In the genomic region with DNA sequence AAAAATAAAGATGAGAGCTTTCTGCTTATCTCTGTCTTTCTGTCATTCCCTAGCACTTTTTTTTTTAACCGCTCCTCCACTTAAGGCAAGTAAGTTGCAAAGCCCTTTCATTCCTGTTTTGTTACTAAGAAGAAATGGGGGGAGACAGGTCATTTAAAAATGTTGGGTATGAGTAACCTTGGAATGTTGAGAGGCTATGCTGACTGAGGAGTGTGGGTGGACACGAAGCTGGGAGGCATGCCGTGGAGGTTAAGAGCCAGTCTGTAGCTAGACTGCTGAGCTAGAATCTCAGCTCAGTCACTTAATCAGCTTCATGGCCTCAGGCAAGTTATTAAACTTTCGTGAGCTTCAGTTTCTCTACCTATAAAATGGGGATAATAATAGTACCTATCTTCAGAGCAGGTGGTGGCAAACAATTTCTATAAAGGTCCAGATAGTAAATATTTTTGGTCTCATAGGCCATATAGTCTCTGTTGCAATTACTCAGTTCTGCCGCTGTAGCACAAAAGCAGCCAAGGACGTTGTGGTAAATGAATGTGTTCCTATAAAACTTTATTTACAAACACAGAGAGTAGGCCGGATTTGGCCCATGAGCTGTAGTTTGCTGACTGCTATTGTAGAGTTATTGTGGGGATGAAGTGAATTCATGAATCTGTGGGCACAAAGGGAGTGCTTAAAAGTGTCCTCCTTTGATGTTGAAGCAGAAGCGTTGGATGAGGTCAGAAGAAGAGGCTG, we compare ENCODE assay signal across 1 cellular context.
TF ChIP-seq lines count a peak whose summit lies in the region.

No MANE protein-coding gene starts in this region.

TF ChIP-seq in WTC11, 78 proteins besides CTCF, POLR2A, EP300 and RAD21 (continued from another document):
- TF ChIP-seq SOX15 (CRISPR knock-in tag; IDR thresholded peaks at IDR 0.05) = no peak
- TF ChIP-seq, protein P1, sequence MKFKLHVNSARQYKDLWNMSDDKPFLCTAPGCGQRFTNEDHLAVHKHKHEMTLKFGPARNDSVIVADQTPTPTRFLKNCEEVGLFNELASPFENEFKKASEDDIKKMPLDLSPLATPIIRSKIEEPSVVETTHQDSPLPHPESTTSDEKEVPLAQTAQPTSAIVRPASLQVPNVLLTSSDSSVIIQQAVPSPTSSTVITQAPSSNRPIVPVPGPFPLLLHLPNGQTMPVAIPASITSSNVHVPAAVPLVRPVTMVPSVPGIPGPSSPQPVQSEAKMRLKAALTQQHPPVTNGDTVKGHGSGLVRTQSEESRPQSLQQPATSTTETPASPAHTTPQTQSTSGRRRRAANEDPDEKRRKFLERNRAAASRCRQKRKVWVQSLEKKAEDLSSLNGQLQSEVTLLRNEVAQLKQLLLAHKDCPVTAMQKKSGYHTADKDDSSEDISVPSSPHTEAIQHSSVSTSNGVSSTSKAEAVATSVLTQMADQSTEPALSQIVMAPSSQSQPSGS (CRISPR knock-in tag; IDR thresholded peaks at IDR 0.05; ENCODE audit: borderline replicate concordance, low read depth) = no peak
- TF ChIP-seq, protein P2, sequence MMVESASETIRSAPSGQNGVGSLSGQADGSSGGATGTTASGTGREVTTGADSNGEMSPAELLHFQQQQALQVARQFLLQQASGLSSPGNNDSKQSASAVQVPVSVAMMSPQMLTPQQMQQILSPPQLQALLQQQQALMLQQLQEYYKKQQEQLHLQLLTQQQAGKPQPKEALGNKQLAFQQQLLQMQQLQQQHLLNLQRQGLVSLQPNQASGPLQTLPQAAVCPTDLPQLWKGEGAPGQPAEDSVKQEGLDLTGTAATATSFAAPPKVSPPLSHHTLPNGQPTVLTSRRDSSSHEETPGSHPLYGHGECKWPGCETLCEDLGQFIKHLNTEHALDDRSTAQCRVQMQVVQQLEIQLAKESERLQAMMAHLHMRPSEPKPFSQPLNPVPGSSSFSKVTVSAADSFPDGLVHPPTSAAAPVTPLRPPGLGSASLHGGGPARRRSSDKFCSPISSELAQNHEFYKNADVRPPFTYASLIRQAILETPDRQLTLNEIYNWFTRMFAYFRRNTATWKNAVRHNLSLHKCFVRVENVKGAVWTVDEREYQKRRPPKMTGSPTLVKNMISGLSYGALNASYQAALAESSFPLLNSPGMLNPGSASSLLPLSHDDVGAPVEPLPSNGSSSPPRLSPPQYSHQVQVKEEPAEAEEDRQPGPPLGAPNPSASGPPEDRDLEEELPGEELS (CRISPR knock-in tag; IDR thresholded peaks at IDR 0.05) = no peak
